Comparison of ENCODE assay signal across 2 cellular contexts in the genomic region with DNA sequence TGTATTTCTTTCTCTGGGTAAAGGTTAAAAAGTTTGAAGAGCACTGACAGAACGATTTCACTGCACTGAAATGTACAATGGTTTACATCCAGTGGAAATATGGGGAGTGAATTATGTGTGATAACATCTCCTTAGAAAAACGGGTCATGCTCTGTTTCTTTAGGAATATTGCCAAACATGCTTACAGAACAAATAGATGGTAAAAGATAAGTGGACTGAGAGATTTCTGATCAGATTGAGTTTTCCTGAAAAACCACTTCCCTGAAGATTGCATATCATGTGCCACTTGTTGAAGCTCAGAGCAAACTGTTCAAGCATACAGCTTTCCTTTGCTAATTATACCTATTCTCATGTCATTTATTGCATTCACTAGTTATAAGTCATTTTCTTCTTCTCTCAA.
TF ChIP-seq lines count a peak whose summit lies in the region.

No MANE protein-coding gene starts in this region.

TF ChIP-seq in HEK293, 187 proteins besides CTCF, POLR2A, EP300 and RAD21 (continues in another document):
- TF ChIP-seq HOXC10 (CRISPR knock-in tag; IDR thresholded peaks at IDR 0.05) = no peak
- TF ChIP-seq GLI2 (tag by site-specific recombination; IDR thresholded peaks at IDR 0.05; ENCODE audit: borderline replicate concordance, low read depth) = no peak
- TF ChIP-seq, protein P1, sequence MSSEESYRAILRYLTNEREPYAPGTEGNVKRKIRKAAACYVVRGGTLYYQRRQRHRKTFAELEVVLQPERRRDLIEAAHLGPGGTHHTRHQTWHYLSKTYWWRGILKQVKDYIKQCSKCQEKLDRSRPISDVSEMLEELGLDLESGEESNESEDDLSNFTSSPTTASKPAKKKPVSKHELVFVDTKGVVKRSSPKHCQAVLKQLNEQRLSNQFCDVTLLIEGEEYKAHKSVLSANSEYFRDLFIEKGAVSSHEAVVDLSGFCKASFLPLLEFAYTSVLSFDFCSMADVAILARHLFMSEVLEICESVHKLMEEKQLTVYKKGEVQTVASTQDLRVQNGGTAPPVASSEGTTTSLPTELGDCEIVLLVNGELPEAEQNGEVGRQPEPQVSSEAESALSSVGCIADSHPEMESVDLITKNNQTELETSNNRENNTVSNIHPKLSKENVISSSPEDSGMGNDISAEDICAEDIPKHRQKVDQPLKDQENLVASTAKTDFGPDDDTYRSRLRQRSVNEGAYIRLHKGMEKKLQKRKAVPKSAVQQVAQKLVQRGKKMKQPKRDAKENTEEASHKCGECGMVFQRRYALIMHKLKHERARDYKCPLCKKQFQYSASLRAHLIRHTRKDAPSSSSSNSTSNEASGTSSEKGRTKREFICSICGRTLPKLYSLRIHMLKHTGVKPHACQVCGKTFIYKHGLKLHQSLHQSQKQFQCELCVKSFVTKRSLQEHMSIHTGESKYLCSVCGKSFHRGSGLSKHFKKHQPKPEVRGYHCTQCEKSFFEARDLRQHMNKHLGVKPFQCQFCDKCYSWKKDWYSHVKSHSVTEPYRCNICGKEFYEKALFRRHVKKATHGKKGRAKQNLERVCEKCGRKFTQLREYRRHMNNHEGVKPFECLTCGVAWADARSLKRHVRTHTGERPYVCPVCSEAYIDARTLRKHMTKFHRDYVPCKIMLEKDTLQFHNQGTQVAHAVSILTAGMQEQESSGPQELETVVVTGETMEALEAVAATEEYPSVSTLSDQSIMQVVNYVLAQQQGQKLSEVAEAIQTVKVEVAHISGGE (tag by site-specific recombination; conservative IDR thresholded peaks at IDR 0.05; ENCODE audit: low read depth) = no peak
- no peak for TF ChIP-seq SALL2 (tag by site-specific recombination; IDR thresholded peaks at IDR 0.05; ENCODE audit: borderline replicate concordance)
- TF ChIP-seq, protein P2, sequence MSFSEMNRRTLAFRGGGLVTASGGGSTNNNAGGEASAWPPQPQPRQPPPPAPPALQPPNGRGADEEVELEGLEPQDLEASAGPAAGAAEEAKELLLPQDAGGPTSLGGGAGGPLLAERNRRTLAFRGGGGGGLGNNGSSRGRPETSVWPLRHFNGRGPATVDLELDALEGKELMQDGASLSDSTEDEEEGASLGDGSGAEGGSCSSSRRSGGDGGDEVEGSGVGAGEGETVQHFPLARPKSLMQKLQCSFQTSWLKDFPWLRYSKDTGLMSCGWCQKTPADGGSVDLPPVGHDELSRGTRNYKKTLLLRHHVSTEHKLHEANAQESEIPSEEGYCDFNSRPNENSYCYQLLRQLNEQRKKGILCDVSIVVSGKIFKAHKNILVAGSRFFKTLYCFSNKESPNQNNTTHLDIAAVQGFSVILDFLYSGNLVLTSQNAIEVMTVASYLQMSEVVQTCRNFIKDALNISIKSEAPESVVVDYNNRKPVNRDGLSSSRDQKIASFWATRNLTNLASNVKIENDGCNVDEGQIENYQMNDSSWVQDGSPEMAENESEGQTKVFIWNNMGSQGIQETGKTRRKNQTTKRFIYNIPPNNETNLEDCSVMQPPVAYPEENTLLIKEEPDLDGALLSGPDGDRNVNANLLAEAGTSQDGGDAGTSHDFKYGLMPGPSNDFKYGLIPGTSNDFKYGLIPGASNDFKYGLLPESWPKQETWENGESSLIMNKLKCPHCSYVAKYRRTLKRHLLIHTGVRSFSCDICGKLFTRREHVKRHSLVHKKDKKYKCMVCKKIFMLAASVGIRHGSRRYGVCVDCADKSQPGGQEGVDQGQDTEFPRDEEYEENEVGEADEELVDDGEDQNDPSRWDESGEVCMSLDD (tag by site-specific recombination; IDR thresholded peaks at IDR 0.05) = no peak
- TF ChIP-seq ZBTB21 (tag by site-specific recombination; IDR thresholded peaks at IDR 0.05) = no peak
- no peak for TF ChIP-seq BCL11A (tag by site-specific recombination; IDR thresholded peaks at IDR 0.05; ENCODE audit: low read depth)
- TF ChIP-seq, protein P3, sequence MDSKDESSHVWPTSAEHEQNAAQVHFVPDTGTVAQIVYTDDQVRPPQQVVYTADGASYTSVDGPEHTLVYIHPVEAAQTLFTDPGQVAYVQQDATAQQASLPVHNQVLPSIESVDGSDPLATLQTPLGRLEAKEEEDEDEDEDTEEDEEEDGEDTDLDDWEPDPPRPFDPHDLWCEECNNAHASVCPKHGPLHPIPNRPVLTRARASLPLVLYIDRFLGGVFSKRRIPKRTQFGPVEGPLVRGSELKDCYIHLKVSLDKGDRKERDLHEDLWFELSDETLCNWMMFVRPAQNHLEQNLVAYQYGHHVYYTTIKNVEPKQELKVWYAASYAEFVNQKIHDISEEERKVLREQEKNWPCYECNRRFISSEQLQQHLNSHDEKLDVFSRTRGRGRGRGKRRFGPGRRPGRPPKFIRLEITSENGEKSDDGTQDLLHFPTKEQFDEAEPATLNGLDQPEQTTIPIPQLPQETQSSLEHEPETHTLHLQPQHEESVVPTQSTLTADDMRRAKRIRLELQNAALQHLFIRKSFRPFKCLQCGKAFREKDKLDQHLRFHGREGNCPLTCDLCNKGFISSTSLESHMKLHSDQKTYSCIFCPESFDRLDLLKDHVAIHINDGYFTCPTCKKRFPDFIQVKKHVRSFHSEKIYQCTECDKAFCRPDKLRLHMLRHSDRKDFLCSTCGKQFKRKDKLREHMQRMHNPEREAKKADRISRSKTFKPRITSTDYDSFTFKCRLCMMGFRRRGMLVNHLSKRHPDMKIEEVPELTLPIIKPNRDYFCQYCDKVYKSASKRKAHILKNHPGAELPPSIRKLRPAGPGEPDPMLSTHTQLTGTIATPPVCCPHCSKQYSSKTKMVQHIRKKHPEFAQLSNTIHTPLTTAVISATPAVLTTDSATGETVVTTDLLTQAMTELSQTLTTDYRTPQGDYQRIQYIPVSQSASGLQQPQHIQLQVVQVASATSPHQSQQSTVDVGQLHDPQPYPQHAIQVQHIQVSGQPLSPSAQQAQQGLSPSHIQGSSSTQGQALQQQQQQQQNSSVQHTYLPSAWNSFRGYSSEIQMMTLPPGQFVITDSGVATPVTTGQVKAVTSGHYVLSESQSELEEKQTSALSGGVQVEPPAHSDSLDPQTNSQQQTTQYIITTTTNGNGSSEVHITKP (tag by site-specific recombination; IDR thresholded peaks at IDR 0.05) = no peak
- no peak for TF ChIP-seq ZNF621 (tag by site-specific recombination; IDR thresholded peaks at IDR 0.05)
- TF ChIP-seq OSR2 (tag by site-specific recombination; IDR thresholded peaks at IDR 0.05) = peak; percentile 44; the same call in 1 of the 2 replicates
- TF ChIP-seq ZNF626 (tag by site-specific recombination; IDR thresholded peaks at IDR 0.05) = no peak
- TF ChIP-seq ZNF624 (tag by site-specific recombination; IDR thresholded peaks at IDR 0.05) = no peak
- TF ChIP-seq SCRT1 (tag by site-specific recombination; IDR thresholded peaks at IDR 0.05; ENCODE audit: borderline replicate concordance) = peak; percentile 42; the same call in 1 of the 2 replicates
- peak; percentile 51; the same call in 1 of the 2 replicates for TF ChIP-seq SP7 (tag by site-specific recombination; IDR thresholded peaks at IDR 0.05)
- TF ChIP-seq GLIS2 (tag by site-specific recombination; IDR thresholded peaks at IDR 0.05) = no peak
- no peak for TF ChIP-seq ZNF830 (tag by site-specific recombination; IDR thresholded peaks at IDR 0.05; ENCODE audit: low read depth)
- no peak for TF ChIP-seq ZNF366 (tag by site-specific recombination; conservative IDR thresholded peaks at IDR 0.05)
- TF ChIP-seq ZNF239 (tag by site-specific recombination; IDR thresholded peaks at IDR 0.05) = no peak
- no peak for TF ChIP-seq ZNF776 (tag by site-specific recombination; IDR thresholded peaks at IDR 0.05; ENCODE audit: borderline replicate concordance)
- no peak for TF ChIP-seq ZNF16 (tag by site-specific recombination; IDR thresholded peaks at IDR 0.05; ENCODE audit: low read depth)
- no peak for TF ChIP-seq ZNF658 (tag by site-specific recombination; IDR thresholded peaks at IDR 0.05)

TF ChIP-seq in HepG2, 621 proteins besides CTCF, POLR2A, EP300 and RAD21:
- TF ChIP-seq BHLHE40 (IDR thresholded peaks at IDR 0.05; ENCODE audit: low read length) = no peak
- no peak for TF ChIP-seq NR1H2 (CRISPR knock-in tag; IDR thresholded peaks at IDR 0.05; ENCODE audit: borderline replicate concordance, low read depth)
- TF ChIP-seq ZNF234 (CRISPR knock-in tag; conservative IDR thresholded peaks at IDR 0.05) = no peak
- no peak for TF ChIP-seq KDM3A (CRISPR knock-in tag; IDR thresholded peaks at IDR 0.05; ENCODE audit: low read depth)
- TF ChIP-seq ZNF841 (CRISPR knock-in tag; IDR thresholded peaks at IDR 0.05; ENCODE audit: borderline replicate concordance) = no peak
